ENCODE assay signal across 9 cellular contexts in the genomic region with DNA sequence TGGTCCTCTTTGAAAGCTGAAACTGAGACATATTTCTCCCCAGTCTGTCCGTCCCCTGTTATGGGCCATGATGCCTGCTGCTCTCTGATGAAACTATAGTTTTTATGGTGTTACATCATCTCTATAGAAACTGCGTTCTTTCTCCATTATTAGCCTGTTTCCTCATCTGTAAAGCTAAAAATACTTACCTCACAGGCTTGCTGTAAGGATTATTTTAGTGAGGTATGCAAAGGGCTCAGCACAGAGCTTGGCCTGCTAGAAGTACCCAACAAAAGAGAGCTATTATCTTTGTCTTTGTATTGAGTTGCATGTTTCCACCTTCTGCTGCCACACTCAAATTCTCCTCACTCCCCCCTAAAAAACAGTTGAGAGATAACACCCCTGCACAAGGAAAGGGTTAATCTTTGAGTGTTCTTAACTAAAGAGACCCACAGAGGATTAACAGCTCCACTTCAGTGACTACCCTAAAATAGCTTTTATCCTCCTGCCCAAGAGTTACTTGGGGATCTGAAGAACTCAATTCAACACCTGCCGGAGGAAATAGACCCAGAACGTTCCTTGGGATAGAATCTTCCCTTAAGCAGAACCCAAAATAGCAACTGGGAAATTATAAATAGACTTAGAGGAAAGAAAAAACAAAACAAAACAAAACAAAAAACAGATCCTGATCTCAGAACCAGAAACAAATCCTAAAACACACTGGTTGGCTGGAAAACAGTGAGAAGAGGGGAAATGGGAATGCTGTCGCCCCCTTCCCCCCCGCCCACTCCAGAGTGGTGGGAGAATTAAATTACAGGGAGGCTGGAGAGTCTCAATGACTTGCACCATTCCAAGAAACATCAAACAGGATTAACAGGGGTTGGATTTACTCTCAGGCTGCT. TPM values are rescaled to one million over a fixed set of nuclear protein-coding genes. Genes with fewer than 3 reads are reported as not detected.
DNase-seq lines count a peak whose midpoint lies in the region; ATAC-seq and TF ChIP-seq lines count a peak whose summit lies in the region.
"Had no signal": no experiment of that assay in that cellular context is flagged by ENCODE, and none has a peak within 500 bp of the region (broad histone marks: within the 10 kb centered on the region; RNA-seq: fewer than 3 reads in every experiment).

No MANE protein-coding gene starts in this region.

- peaks cover 41% of the 10 kb centered on the region for H4K20me1 ChIP-seq in OCI-LY3 (ENCODE audit: insufficient read depth, low read length)

- peak overlapping the region; percentile 32 for H3K27ac Mint-ChIP-seq in endothelial cell (ENCODE audit: unreplicated experiment)

- peak overlapping the region; percentile 94 for H3K4me3 ChIP-seq in OCI-LY3 (ENCODE audit: low read length)
- H3K4me3 ChIP-seq in neutrophil (ENCODE audit: low read depth in 1 of 2, low read length in 1 of 2), result peak overlapping the region; percentile 15 to 89

- H3K9ac ChIP-seq in OCI-LY3 (ENCODE audit: low read length), result peak overlapping the region; percentile 85

- peak overlapping the region; percentile 100 for H3K4me3 Mint-ChIP-seq in endothelial cell (ENCODE audit: unreplicated experiment)

- H3K9me3 ChIP-seq in OCI-LY3 (ENCODE audit: insufficient read depth, low read length) (no peaks in the 10 kb centered on the region), neutrophil (no peaks in the 10 kb centered on the region)

- peaks cover 50% of the 10 kb centered on the region for H3K36me3 ChIP-seq in OCI-LY3 (replicated peaks; ENCODE audit: low read depth, low read length)
- H3K36me3 ChIP-seq in neutrophil, result peaks cover 12% of the 10 kb centered on the region

- H3K27me3 ChIP-seq in OCI-LY3 (ENCODE audit: low read depth, low read length) (no peaks in the 10 kb centered on the region), neutrophil (no peaks in the 10 kb centered on the region)

- peaks cover 27% of the 10 kb centered on the region for H3K4me1 ChIP-seq in OCI-LY3 (ENCODE audit: low read length)
- H3K4me1 ChIP-seq in neutrophil (ENCODE audit: control insufficient read depth in 1 of 2, insufficient read depth in 1 of 2, low read depth in 1 of 2, low read length in 1 of 2), result peaks cover 90 to 93% of the 10 kb centered on the region in 2 experiments

- no peak overlapping the region for H2AFZ ChIP-seq in OCI-LY3 (ENCODE audit: low read depth, low read length)

- no peak for TF ChIP-seq CTCF in OCI-LY3 (IDR thresholded peaks at IDR 0.05; ENCODE audit: low read depth, low read length)
- TF ChIP-seq CTCF in endothelial cell (IDR thresholded peaks at IDR 0.05; ENCODE audit: unreplicated experiment), result no peak
- no peak for TF ChIP-seq CTCF in neutrophil (IDR thresholded peaks at IDR 0.05)

- no peak for ATAC-seq in HG03175 (IDR thresholded peaks at IDR 0.05; ENCODE audit: unreplicated experiment)
- no peak for ATAC-seq in HG02678 (IDR thresholded peaks at IDR 0.05; ENCODE audit: unreplicated experiment)

- H3K27ac ChIP-seq in OCI-LY3 (ENCODE audit: low read length) (no peak overlapping the region), neutrophil (peak overlapping the region; percentile 87)

- peak overlapping the region; percentile 96 for H3K4me2 ChIP-seq in OCI-LY3 (ENCODE audit: low read length)

- peaks cover 54% of the 10 kb centered on the region for H3K4me1 Mint-ChIP-seq in endothelial cell (ENCODE audit: unreplicated experiment)

- peak; percentile 78 for DNase-seq in GF-D8 (lab: John Stamatoyannopoulos, UW)
- DNase-seq in endothelial cell (ENCODE audit: low spot score), result no peak
- DNase-seq in amniotic stem cell (lab: John Stamatoyannopoulos, UW), result no peak
- DNase-seq in activated CD4-positive, alpha-beta T cell treated with anti-CD3 and anti-CD28 coated beads for 4 hours, result no peak
- DNase-seq: midbrain had no signal

- H3K79me2 ChIP-seq in OCI-LY3 (ENCODE audit: low read length), result peaks cover 99% of the 10 kb centered on the region

- H3K9me3 Mint-ChIP-seq in endothelial cell (ENCODE audit: unreplicated experiment), result no peaks in the 10 kb centered on the region

- H3K27me3 Mint-ChIP-seq in endothelial cell (ENCODE audit: unreplicated experiment), result peaks cover 14% of the 10 kb centered on the region

- H3K36me3 Mint-ChIP-seq in endothelial cell (ENCODE audit: low read depth, unreplicated experiment), result peaks cover 15% of the 10 kb centered on the region

RNA-seq across cellular contexts. Expression of a gene that starts 1.8 kb away (rescaled TPM):
- total RNA-seq in endothelial cell (ENCODE audit: unreplicated experiment), result 23.7 TPM

RNA-seq across cellular contexts. Expression of a gene that starts 1.9 kb away (rescaled TPM):
- total RNA-seq in endothelial cell (ENCODE audit: unreplicated experiment), result 43.5 TPM
